ENCODE assay signal across 2 cellular contexts in the genomic region with DNA sequence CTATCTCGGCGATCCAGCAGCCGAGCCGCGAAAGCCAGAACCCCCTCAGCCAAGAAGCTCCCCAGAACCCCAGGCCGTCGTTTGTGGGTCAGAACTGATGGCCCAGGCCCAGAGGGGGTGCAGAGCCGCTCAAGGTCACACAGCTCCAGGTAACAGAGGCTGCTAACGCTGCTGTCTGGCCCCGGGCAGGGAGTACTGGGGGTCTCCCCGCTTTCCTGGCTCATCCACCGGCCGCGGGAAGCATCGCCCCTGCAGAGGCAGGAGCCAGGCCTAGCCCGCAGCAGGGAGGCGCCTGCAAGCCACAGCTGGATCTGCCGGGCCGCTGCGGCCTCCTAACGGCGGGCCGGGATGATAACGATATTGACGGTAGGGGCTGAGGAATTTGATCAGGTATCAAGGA.
TF ChIP-seq lines count a peak whose summit lies in the region.

No MANE protein-coding gene starts in this region.

TF ChIP-seq in GM23338, 12 proteins besides CTCF, POLR2A, EP300 and RAD21 (continues in another document):
- TF ChIP-seq ZNF462 (CRISPR knock-in tag; IDR thresholded peaks at IDR 0.05) (no peak), EZH2 (IDR thresholded peaks at IDR 0.05; ENCODE audit: low read depth, unreplicated experiment) (no peak), STAT1 (IDR thresholded peaks at IDR 0.05; ENCODE audit: unreplicated experiment) (no peak), ZNF331 (CRISPR knock-in tag; IDR thresholded peaks at IDR 0.05; ENCODE audit: low read depth) (no peak), REST (IDR thresholded peaks at IDR 0.05; ENCODE audit: unreplicated experiment) (no peak), ZNF114 (CRISPR knock-in tag; IDR thresholded peaks at IDR 0.05) (no peak), CREB1 (CRISPR knock-in tag; IDR thresholded peaks at IDR 0.05; ENCODE audit: low read depth) (no peak), JUNB (IDR thresholded peaks at IDR 0.05; ENCODE audit: unreplicated experiment) (no peak), EZH2phosphoT487 (IDR thresholded peaks at IDR 0.05; ENCODE audit: unreplicated experiment) (no peak), POLR2AphosphoS5 (IDR thresholded peaks at IDR 0.05; ENCODE audit: low read depth) (no peak), NANOG (IDR thresholded peaks at IDR 0.05; ENCODE audit: borderline replicate concordance) (no peak)

TF ChIP-seq in WTC11, 78 proteins besides CTCF, POLR2A, EP300 and RAD21 (continued from another document):
- TF ChIP-seq USF1 (CRISPR knock-in tag; IDR thresholded peaks at IDR 0.05) (no peak), RELA (CRISPR knock-in tag; IDR thresholded peaks at IDR 0.05; ENCODE audit: borderline replicate concordance) (no peak)
